ENCODE assay signal across 13 cellular contexts in genomic region chr4:1777822-1778641, GRCh38. TPM values are rescaled to one million over a fixed set of nuclear protein-coding genes. Genes with fewer than 3 reads are reported as not detected.
DNase-seq lines count a peak whose midpoint lies in the region; ATAC-seq, FAIRE-seq and TF ChIP-seq lines count a peak whose summit lies in the region.
"Had no signal": no experiment of that assay in that cellular context is flagged by ENCODE, and none has a peak within 500 bp of the region (broad histone marks: within the 10 kb centered on the region; RNA-seq: fewer than 3 reads in every experiment).

No MANE protein-coding gene starts in this region.

- H3K9ac ChIP-seq in HepG2 (ENCODE audit: insufficient read depth, low read depth, low read length): peak overlapping the region; percentile 73

- ATAC-seq in HepG2: peak; percentile 39
- ATAC-seq: stimulated activated memory B cell treated with anti-CD40 and anti-IgM and Interleukin-4, amounts not matched to agents 10 μg/mL and 1 μg/mL and 100 μg/mL, for 72 hours had no signal

- CTCF ChIA-PET in HepG2 (lab: Yijun Ruan, JAX; ENCODE audit: low intra/inter-chr PET ratio, low total read pairs): interaction anchor here (2.9 kb wide), 1 partner anchor 32 kb away, joined by 15 read pairs; no protein-coding TSS in a partner anchor

- peak overlapping the region; percentile 86 for H3K27ac ChIP-seq in HepG2 (ENCODE audit: extremely low read length, insufficient read depth, low read length)
- H3K27ac ChIP-seq in small intestine (ENCODE audit: low read depth in 1 of 2, low read length in 1 of 2): no peak overlapping the region

- peak overlapping the region; percentile 87 for H3K4me2 ChIP-seq in HepG2 (ENCODE audit: low read depth, low read length)

- TF ChIP-seq POLR2A in HepG2 (IDR thresholded peaks at IDR 0.05; ENCODE audit: insufficient read depth in 1 of 2, low read depth in 2 of 2, low read length in 2 of 2): no peak

- WGBS in HepG2 (ENCODE audit: low lambda C conversion rate): 58% methylated on average over 5 of the region's 27 CpGs
- WGBS in small intestine, 3 donors: 45 to 57% (median 55%) methylated on average over 17 to 27 of the region's 27 CpGs

- peaks cover 97% of the 10 kb centered on the region for H3K4me1 ChIP-seq in HepG2 (ENCODE audit: insufficient read depth, low read length)
- no peaks in the 10 kb centered on the region for H3K4me1 ChIP-seq in small intestine (ENCODE audit: control insufficient read depth in 2 of 2, insufficient read depth in 1 of 2, low read depth in 1 of 2, low read length in 1 of 2)

- H3K4me3 ChIP-seq in choroid plexus epithelial cell (ENCODE audit: low read depth, low read length) (no peak overlapping the region), HepG2 (replicated peaks in 1 of 3; ENCODE audit: insufficient read depth in 1 of 3, low read depth in 2 of 3, low read length in 3 of 3) (peak overlapping the region; percentile 36 to 67 (median 44); a peak in 5 of 6 replicates), small intestine (ENCODE audit: low read depth in 1 of 2, low read length in 2 of 2) (no peak overlapping the region)

- no peak overlapping the region for H2AFZ ChIP-seq in HepG2 (ENCODE audit: low read length)

- H3K9me3 ChIP-seq in HepG2 (ENCODE audit: low read length) (no peaks in the 10 kb centered on the region), small intestine (ENCODE audit: control insufficient read depth, low read depth) (no peaks in the 10 kb centered on the region)

- intact Hi-C loops in HepG2 (cut with micrococcal nuclease; ENCODE audit: unreplicated experiment): loop anchor here (2.0 to 5.0 kb wide), 3 partner anchors 17 to 34 kb away; no protein-coding TSS in a partner anchor

- TF ChIP-seq CTCF in AG09319 (IDR thresholded peaks at IDR 0.05; ENCODE audit: low read depth, low read length): peak; percentile 5; the same call in 1 of the 2 replicates
- TF ChIP-seq CTCF in choroid plexus epithelial cell (conservative IDR thresholded peaks at IDR 0.05; ENCODE audit: low read depth, low read length): peak; percentile 13
- TF ChIP-seq CTCF in HepG2 (CRISPR knock-in tag; IDR thresholded peaks at IDR 0.05): peak; percentile 67

- H3K36me3 ChIP-seq in HepG2 (replicated peaks in 1 of 2; ENCODE audit: control insufficient read depth in 1 of 2, insufficient read depth in 2 of 2, low read length in 2 of 2) (no peaks in the 10 kb centered on the region), small intestine (ENCODE audit: control insufficient read depth in 2 of 2, insufficient read depth in 2 of 2, low read length in 2 of 2) (no peaks in the 10 kb centered on the region)

- POLR2A ChIA-PET in HepG2 (lab: Yijun Ruan, JAX): interaction anchor here (0.9 to 34.3 kb wide), 8 partner anchors 8 to 85 kb away, joined by 4 to 1258 read pairs (median 6); partner anchors contain the start of gene FGFR3

- H3K27me3 ChIP-seq in HepG2 (ENCODE audit: control insufficient read depth in 1 of 2, insufficient read depth in 2 of 2, low read length in 2 of 2): no peaks in the 10 kb centered on the region
- H3K27me3 ChIP-seq in small intestine (ENCODE audit: control insufficient read depth in 2 of 2, insufficient read depth in 2 of 2, low read length in 2 of 2): no peaks in the 10 kb centered on the region

- BruUV-seq in HepG2 (replicated peaks; lab: Mats Ljungman, UMichigan): no TSS peak

- TF ChIP-seq RAD21 in HepG2 (CRISPR knock-in tag; IDR thresholded peaks at IDR 0.05): no peak

- DNase-seq in AG09319 (ENCODE audit: extremely low read depth, low read depth) (no peak), HuH-7.5 (ENCODE audit: low spot score) (peak; percentile 92), choroid plexus epithelial cell (ENCODE audit: low read depth) (peak; percentile 19), HepG2 (ENCODE audit: low spot score) (peak; percentile 81), AML-193 (lab: John Stamatoyannopoulos, UW) (no peak), NAMALWA (ENCODE audit: low spot score) (no peak), small intestine (no peak)
- no peak for DNase-seq in activated effector memory CD4-positive, alpha-beta T cell treated with anti-CD3 and anti-CD28 coated beads, Interleukin-2, amount 50 U/mL, for 16 hours
- DNase-seq: activated CD4-positive, alpha-beta T cell treated with anti-CD3 and anti-CD28 coated beads, Interleukin-2, amount 50 U/mL, for 1 hour; CD4-positive, alpha-beta memory T cell; KBM-7 had no signal

- in situ Hi-C loops in HepG2 (cut with HindIII; ENCODE audit: extremely low pct_ligation_motif_present, low pct_unique_long_range_greater_than_20kb): no loop called here

- H4K20me1 ChIP-seq in HepG2 (ENCODE audit: insufficient read depth, low read length): no peaks in the 10 kb centered on the region

- H3K79me2 ChIP-seq in HepG2 (ENCODE audit: insufficient read depth, low read length): peaks cover 7% of the 10 kb centered on the region

- FAIRE-seq in HepG2 (lab: Jason Lieb, UNC): peak; percentile 39
- no peak for FAIRE-seq in small intestine (lab: Jason Lieb, UNC)

- TF ChIP-seq EP300 in HepG2 (IDR thresholded peaks at IDR 0.05; ENCODE audit: low read depth in 2 of 2, low read length in 2 of 2): peak in 1 of 2 experiments; percentile 35; a peak in 1 of 4 replicates
- 0 out of 2 replicates have a peak, but pooled peaks have one; percentile 34 for TF ChIP-seq EP300 in HepG2 (CRISPR knock-in tag; IDR thresholded peaks at IDR 0.05; ENCODE audit: borderline replicate concordance)

RNA-seq across cellular contexts. Expression of gene FGFR3, which starts 15.1 kb away (rescaled TPM):
- total RNA-seq in HepG2 (2016; rRNA removed; fragmentation: Illumina TruSeq; extraction: Trizol): 40.2 and 103 TPM in 2 replicates
- total RNA-seq in HepG2 (2016; cell fraction: cytosol; rRNA removed; fragmentation: Illumina TruSeq; extraction: Trizol; ENCODE audit: low read depth): 18.3 and 22.4 TPM in 2 replicates
- total RNA-seq in HepG2 (2016; cell fraction: insoluble cytoplasmic fraction; rRNA removed; fragmentation: Illumina TruSeq; extraction: Trizol): 38.7 and 106 TPM in 2 replicates
- total RNA-seq in HepG2 (2016; cell fraction: membrane; rRNA removed; fragmentation: Illumina TruSeq; extraction: Trizol): 39.4 and 45.4 TPM in 2 replicates
- total RNA-seq in HepG2 (2016; cell fraction: nucleus; rRNA removed; fragmentation: Illumina TruSeq; extraction: Trizol): 114 and 144 TPM in 2 replicates
- polyA plus RNA-seq in HepG2 (2011; rRNA removed): 109 and 159 TPM in 2 replicates
- polyA plus RNA-seq in HepG2 (2011; cell fraction: cytosol; rRNA removed): 87.8 and 132 TPM in 2 replicates
- polyA plus RNA-seq in HepG2 (2011; cell fraction: nucleus; rRNA removed): 914 and 1,354 TPM in 2 replicates
- polyA plus RNA-seq in HepG2 (2012): 127 and 140 TPM in 2 replicates
- 6.7 and 7.6 TPM in 2 replicates for polyA plus RNA-seq in HepG2 (2016; cell fraction: cytosol; fragmentation: Illumina TruSeq; extraction: Trizol; ENCODE audit: low read depth)
- 36.5 and 42.1 TPM in 2 replicates for polyA plus RNA-seq in HepG2 (2016; cell fraction: insoluble cytoplasmic fraction; fragmentation: Illumina TruSeq; extraction: Trizol; ENCODE audit: low read depth)
- 24.3 and 24.6 TPM in 2 replicates for polyA plus RNA-seq in HepG2 (2016; cell fraction: membrane; fragmentation: Illumina TruSeq; extraction: Trizol; ENCODE audit: low read depth)
- polyA plus RNA-seq in HepG2 (2016; cell fraction: nucleus; fragmentation: Illumina TruSeq; extraction: Trizol; ENCODE audit: insufficient read depth, low read depth): 393 and 407 TPM in 2 replicates
- 7.3 and 222 TPM in 2 replicates for polyA minus RNA-seq in HepG2 (2011; rRNA and poly(A)+ RNA removed; ENCODE audit: low replicate concordance)
- 97.8 and 100 TPM in 2 replicates for polyA minus RNA-seq in HepG2 (2011; cell fraction: cytosol; rRNA and poly(A)+ RNA removed)
- polyA minus RNA-seq in HepG2 (2011; cell fraction: nucleus; rRNA and poly(A)+ RNA removed): 130 and 153 TPM in 2 replicates
- 10 to 100 TPM; 13.8 to 35.8 (median 35.7) TPM for polyA plus RNA-seq in small intestine
- total RNA-seq: OCI-LY7 had no signal
- polyA plus RNA-seq: CD4-positive, alpha-beta memory T cell had no signal

RNA-seq across cellular contexts. Expression of gene TACC3, which starts 56.7 kb away (rescaled TPM):
- 21.2 and 35.4 TPM in 2 replicates for total RNA-seq in HepG2 (2016; rRNA removed; fragmentation: Illumina TruSeq; extraction: Trizol)
- total RNA-seq in HepG2 (2016; cell fraction: cytosol; rRNA removed; fragmentation: Illumina TruSeq; extraction: Trizol; ENCODE audit: low read depth): 9.8 and 10.0 TPM in 2 replicates
- total RNA-seq in HepG2 (2016; cell fraction: insoluble cytoplasmic fraction; rRNA removed; fragmentation: Illumina TruSeq; extraction: Trizol): 23.8 and 32.4 TPM in 2 replicates
- 15.9 and 17.1 TPM in 2 replicates for total RNA-seq in HepG2 (2016; cell fraction: membrane; rRNA removed; fragmentation: Illumina TruSeq; extraction: Trizol)
- total RNA-seq in HepG2 (2016; cell fraction: nucleus; rRNA removed; fragmentation: Illumina TruSeq; extraction: Trizol): 24.3 and 29.3 TPM in 2 replicates
- polyA plus RNA-seq in HepG2 (2011; rRNA removed) (15.7 and 20.3 TPM in 2 replicates), small intestine (10 to 100 TPM; 11.9 to 41.4 (median 12.7) TPM)
- 8.7 and 16.8 TPM in 2 replicates for polyA plus RNA-seq in HepG2 (2011; cell fraction: cytosol; rRNA removed)
- polyA plus RNA-seq in HepG2 (2011; cell fraction: nucleus; rRNA removed): 68.2 and 101 TPM in 2 replicates
- polyA plus RNA-seq in HepG2 (2012): 16.3 and 27.3 TPM in 2 replicates
- 5.5 and 6.4 TPM in 2 replicates for polyA plus RNA-seq in HepG2 (2016; cell fraction: cytosol; fragmentation: Illumina TruSeq; extraction: Trizol; ENCODE audit: low read depth)
- polyA plus RNA-seq in HepG2 (2016; cell fraction: insoluble cytoplasmic fraction; fragmentation: Illumina TruSeq; extraction: Trizol; ENCODE audit: low read depth): 59.5 and 79.8 TPM in 2 replicates
- 10.8 and 13.8 TPM in 2 replicates for polyA plus RNA-seq in HepG2 (2016; cell fraction: membrane; fragmentation: Illumina TruSeq; extraction: Trizol; ENCODE audit: low read depth)
- polyA plus RNA-seq in HepG2 (2016; cell fraction: nucleus; fragmentation: Illumina TruSeq; extraction: Trizol; ENCODE audit: insufficient read depth, low read depth): 133 and 138 TPM in 2 replicates
- polyA minus RNA-seq in HepG2 (2011; rRNA and poly(A)+ RNA removed; ENCODE audit: low replicate concordance): 12.7 and 22.2 TPM in 2 replicates
- polyA minus RNA-seq in HepG2 (2011; cell fraction: cytosol; rRNA and poly(A)+ RNA removed): 7.4 and 8.9 TPM in 2 replicates
- 10.9 and 13.8 TPM in 2 replicates for polyA minus RNA-seq in HepG2 (2011; cell fraction: nucleus; rRNA and poly(A)+ RNA removed)

RNA-seq across cellular contexts. Expression of gene TMEM129, which starts 56.9 kb away (rescaled TPM):
- total RNA-seq in HepG2 (2016; rRNA removed; fragmentation: Illumina TruSeq; extraction: Trizol): 15.5 and 25.8 TPM in 2 replicates
- 9.2 and 12.7 TPM in 2 replicates for total RNA-seq in HepG2 (2016; cell fraction: cytosol; rRNA removed; fragmentation: Illumina TruSeq; extraction: Trizol; ENCODE audit: low read depth)
- 14.4 and 26.2 TPM in 2 replicates for total RNA-seq in HepG2 (2016; cell fraction: insoluble cytoplasmic fraction; rRNA removed; fragmentation: Illumina TruSeq; extraction: Trizol)
- 28.5 and 34.5 TPM in 2 replicates for total RNA-seq in HepG2 (2016; cell fraction: membrane; rRNA removed; fragmentation: Illumina TruSeq; extraction: Trizol)
- total RNA-seq in HepG2 (2016; cell fraction: nucleus; rRNA removed; fragmentation: Illumina TruSeq; extraction: Trizol): 20.4 and 23.0 TPM in 2 replicates
- 19.0 and 36.1 TPM in 2 replicates for polyA plus RNA-seq in HepG2 (2011; rRNA removed)
- polyA plus RNA-seq in HepG2 (2011; cell fraction: cytosol; rRNA removed): 18.9 and 32.3 TPM in 2 replicates
- 79.1 and 84.6 TPM in 2 replicates for polyA plus RNA-seq in HepG2 (2011; cell fraction: nucleus; rRNA removed)
- 16.1 and 20.7 TPM in 2 replicates for polyA plus RNA-seq in HepG2 (2012)
- 9.4 and 10.4 TPM in 2 replicates for polyA plus RNA-seq in HepG2 (2016; cell fraction: cytosol; fragmentation: Illumina TruSeq; extraction: Trizol; ENCODE audit: low read depth)
- polyA plus RNA-seq in HepG2 (2016; cell fraction: insoluble cytoplasmic fraction; fragmentation: Illumina TruSeq; extraction: Trizol; ENCODE audit: low read depth): 14.1 and 16.2 TPM in 2 replicates
- polyA plus RNA-seq in HepG2 (2016; cell fraction: membrane; fragmentation: Illumina TruSeq; extraction: Trizol; ENCODE audit: low read depth): 21.6 and 23.3 TPM in 2 replicates
- 36.1 and 41.5 TPM in 2 replicates for polyA plus RNA-seq in HepG2 (2016; cell fraction: nucleus; fragmentation: Illumina TruSeq; extraction: Trizol; ENCODE audit: insufficient read depth, low read depth)
- 7.1 and 61.3 TPM in 2 replicates for polyA minus RNA-seq in HepG2 (2011; rRNA and poly(A)+ RNA removed; ENCODE audit: low replicate concordance)
- polyA minus RNA-seq in HepG2 (2011; cell fraction: cytosol; rRNA and poly(A)+ RNA removed): 18.8 and 21.5 TPM in 2 replicates
- 6.4 and 8.5 TPM in 2 replicates for polyA minus RNA-seq in HepG2 (2011; cell fraction: nucleus; rRNA and poly(A)+ RNA removed)
- 10 to 100 TPM; 18.6 to 47.2 (median 25.5) TPM for polyA plus RNA-seq in small intestine

Comparison
In these comparisons a context has a peak if more than half of its experiments do, and no peak if none do; other contexts are left out.
1. DNase-seq: peak in HuH-7.5 (single experiment), choroid plexus epithelial cell (single experiment) and HepG2 (single experiment); none in AG09319 (single experiment), AML-193 (0 of 2), NAMALWA (single experiment), activated effector memory CD4-positive, alpha-beta T cell treated with anti-CD3 and anti-CD28 coated beads, Interleukin-2, amount 50 U/mL, for 16 hours (single experiment) and small intestine (single experiment).
2. CTCF ChIP-seq: peak in every context shown above with its lines; median percentile 67 in HepG2; 13 in choroid plexus epithelial cell; 5 in AG09319.
3. H3K4me3 ChIP-seq: peak in HepG2 (3 of 3); none in choroid plexus epithelial cell (single experiment) and small intestine (0 of 2).